ENCODE assay signal across 18 cellular contexts in the genomic region with DNA sequence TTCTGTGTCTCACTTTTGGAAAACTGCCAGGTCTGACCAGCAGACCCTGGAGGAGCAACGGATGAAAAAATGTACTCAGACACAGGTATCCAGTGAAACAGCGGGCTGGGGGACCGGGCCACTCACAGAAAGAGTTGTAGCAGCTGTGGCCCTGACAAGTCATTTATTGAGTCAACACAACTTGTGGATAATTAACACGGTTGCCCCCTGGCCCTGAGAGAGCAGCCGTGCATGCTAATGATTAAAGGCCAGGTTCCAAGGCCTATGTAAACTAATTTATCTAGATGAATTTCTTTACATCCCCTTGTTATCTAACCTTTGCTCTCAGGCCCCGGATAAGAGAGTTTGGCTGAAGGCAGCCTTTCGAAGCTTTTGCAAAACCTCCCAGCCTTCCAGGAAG.
DNase-seq lines count a peak whose midpoint lies in the region; ATAC-seq and TF ChIP-seq lines count a peak whose summit lies in the region.
"Had no signal": no experiment of that assay in that cellular context is flagged by ENCODE, and none has a peak within 500 bp of the region (broad histone marks: within the 10 kb centered on the region; RNA-seq: fewer than 3 reads in every experiment).

No MANE protein-coding gene starts in this region.

- no peaks in the 10 kb centered on the region for H4K20me1 ChIP-seq in SK-N-SH (ENCODE audit: insufficient read depth)

- no peak overlapping the region for H3K4me3 ChIP-seq in SK-N-SH (ENCODE audit: low read depth in 2 of 2, low read length in 1 of 2)
- no peak overlapping the region for H3K4me3 ChIP-seq in body of pancreas
- H3K4me3 ChIP-seq: A549, GM23248, SK-N-MC had no signal

- H3K27ac Mint-ChIP-seq in nephron (peak overlapping the region; percentile 50 to 85 (median 56)), type B pancreatic cell (peak overlapping the region; percentile 12)
- H3K27ac Mint-ChIP-seq in activated T-helper 1 cell treated with anti-CD3 and anti-CD28 coated beads, Interleukin-12 subunit alpha, Interleukin-12 subunit beta, Interleukin-2, Interleukin-4 antibody, amounts not matched to agents 30 ng/mL and 10 ng/mL and 1 ng/mL, durations not matched to agents 14 hours and 24 hours and 36 hours, result no peak overlapping the region

- peak; percentile 7 for DNase-seq in SK-N-SH
- DNase-seq in body of pancreas, result peak; percentile 38 to 70 (median 56)
- DNase-seq in type B pancreatic cell (ENCODE audit: extremely low spot score, unreplicated experiment), result no peak
- DNase-seq in NCI-H1436 treated with DMSO at 0.1 percent for 48 hours (lab: John Stamatoyannopoulos, UW), result no peak
- no peak for DNase-seq in activated T-helper 1 cell treated with anti-CD3 and anti-CD28 coated beads, Interleukin-12 subunit alpha, Interleukin-12 subunit beta, Interleukin-2, Interleukin-4 antibody, amounts not matched to agents 30 ng/mL and 10 ng/mL and 1 ng/mL, durations not matched to agents 14 hours and 24 hours and 36 hours (ENCODE audit: low spot score)
- DNase-seq: DMS53; GM23248; KG1; NCI-H1048; NCI-H1930; NCI-H2171 treated with DMSO at 0.1 percent for 48 hours; NK-92 treated with Interleukin-12 subunit alpha and Interleukin-12 subunit beta, amount 100 ng/mL, for 24 hours; OCI-M1 had no signal

- WGBS in SK-N-SH (ENCODE audit: low lambda C conversion rate), result 46% methylated on average over 7 of the region's 7 CpGs
- 7 to 8% methylated on average over 7 of the region's 7 CpGs for WGBS in body of pancreas, 2 donors

- H2AFZ ChIP-seq in SK-N-SH (ENCODE audit: low read depth), result no peak overlapping the region
- H2AFZ ChIP-seq: GM23248 had no signal

- no peaks in the 10 kb centered on the region for H3K36me3 Mint-ChIP-seq in nephron (ENCODE audit: low read depth)
- H3K36me3 Mint-ChIP-seq in type B pancreatic cell, result no peaks in the 10 kb centered on the region
- no peaks in the 10 kb centered on the region for H3K36me3 Mint-ChIP-seq in activated T-helper 1 cell treated with anti-CD3 and anti-CD28 coated beads, Interleukin-12 subunit alpha, Interleukin-12 subunit beta, Interleukin-2, Interleukin-4 antibody, amounts not matched to agents 30 ng/mL and 10 ng/mL and 1 ng/mL, durations not matched to agents 14 hours and 24 hours and 36 hours (ENCODE audit: low read depth)

- no peak overlapping the region for H3K9ac ChIP-seq in SK-N-SH
- H3K9ac ChIP-seq: GM23248 had no signal

- H3K9me2 ChIP-seq in SK-N-SH, result no peaks in the 10 kb centered on the region

- no peak overlapping the region for H3K4me2 ChIP-seq in SK-N-SH
- H3K4me2 ChIP-seq: A549 had no signal

- H3K4me1 ChIP-seq in SK-N-SH (ENCODE audit: control insufficient read depth in 1 of 2, insufficient read depth in 2 of 2, low read depth in 1 of 2, low read length in 1 of 2), result peaks cover 0 to 8% of the 10 kb centered on the region in 2 experiments; a peak in 1 of 4 replicates
- H3K4me1 ChIP-seq in body of pancreas, result peaks cover 28% of the 10 kb centered on the region
- H3K4me1 ChIP-seq: A549 had no signal

- intact Hi-C loops in body of pancreas (cut with DNase I), result no loop called here
- intact Hi-C loops in activated T-helper 1 cell treated with anti-CD3 and anti-CD28 coated beads, Interleukin-12 subunit alpha, Interleukin-12 subunit beta, Interleukin-2, Interleukin-4 antibody, amounts not matched to agents 30 ng/mL and 10 ng/mL and 1 ng/mL, durations not matched to agents 14 hours and 24 hours and 36 hours (cut with micrococcal nuclease), result no loop called here

- H3K9me3 Mint-ChIP-seq in nephron (no peaks in the 10 kb centered on the region), type B pancreatic cell (no peaks in the 10 kb centered on the region)
- H3K9me3 Mint-ChIP-seq in activated T-helper 1 cell treated with anti-CD3 and anti-CD28 coated beads, Interleukin-12 subunit alpha, Interleukin-12 subunit beta, Interleukin-2, Interleukin-4 antibody, amounts not matched to agents 30 ng/mL and 10 ng/mL and 1 ng/mL, durations not matched to agents 14 hours and 24 hours and 36 hours, result no peaks in the 10 kb centered on the region

- CTCF ChIA-PET in SK-N-SH (lab: Yijun Ruan, JAX), result interaction anchor here (1.3 kb wide), 1 partner anchor 53 kb away, joined by 4 read pairs; no protein-coding TSS in a partner anchor

- TF ChIP-seq POLR2A in body of pancreas (IDR thresholded peaks at IDR 0.05) (no peak), GM18505 (IDR thresholded peaks at IDR 0.05; ENCODE audit: borderline replicate concordance, extremely low read depth, insufficient read depth, insufficient read length) (no peak)

- H3K9me3 ChIP-seq in SK-N-SH (no peaks in the 10 kb centered on the region), body of pancreas (no peaks in the 10 kb centered on the region)
- H3K9me3 ChIP-seq: A549 had no signal

- H3K27ac ChIP-seq in SK-N-SH (ENCODE audit: low read depth in 2 of 2, low read length in 1 of 2) (no peak overlapping the region), body of pancreas (peak overlapping the region in 2 of 4 donors; percentile 20 to 23)
- H3K27ac ChIP-seq: A549, GM23248, SK-N-MC had no signal

- ATAC-seq in SK-N-SH treated with all-trans-retinoic acid at 6 μM for 48 hours (no peak), body of pancreas (peak; percentile 76), GM18505 (IDR thresholded peaks at IDR 0.05; ENCODE audit: unreplicated experiment) (no peak)
- ATAC-seq: A549 had no signal

- H3K79me2 ChIP-seq in SK-N-SH (ENCODE audit: insufficient read depth), result no peaks in the 10 kb centered on the region

- no peaks in the 10 kb centered on the region for H3K27me3 ChIP-seq in SK-N-SH (ENCODE audit: insufficient read depth)
- H3K27me3 ChIP-seq in body of pancreas, result no peaks in the 10 kb centered on the region

- TF ChIP-seq RAD21 in SK-N-SH (IDR thresholded peaks at IDR 0.05; ENCODE audit: low read length), result no peak

- H3F3A ChIP-seq in SK-N-SH (replicated peaks; ENCODE audit: insufficient read depth), result no peaks in the 10 kb centered on the region

- H3K36me3 ChIP-seq in SK-N-SH (replicated peaks in 1 of 2; ENCODE audit: control insufficient read depth in 1 of 2, insufficient read depth in 2 of 2, low read length in 1 of 2) (no peaks in the 10 kb centered on the region), body of pancreas (replicated peaks in 1 of 2; ENCODE audit: insufficient read depth in 1 of 2, low read depth in 2 of 2) (no peaks in the 10 kb centered on the region)

- no peak for TF ChIP-seq EP300 in SK-N-SH (IDR thresholded peaks at IDR 0.05; ENCODE audit: borderline replicate concordance in 1 of 2, low read depth in 1 of 2, low read length in 1 of 2)

- H3K27me3 Mint-ChIP-seq in nephron (ENCODE audit: low read depth) (peaks cover 4% of the 10 kb centered on the region), type B pancreatic cell (no peaks in the 10 kb centered on the region)
- no peaks in the 10 kb centered on the region for H3K27me3 Mint-ChIP-seq in activated T-helper 1 cell treated with anti-CD3 and anti-CD28 coated beads, Interleukin-12 subunit alpha, Interleukin-12 subunit beta, Interleukin-2, Interleukin-4 antibody, amounts not matched to agents 30 ng/mL and 10 ng/mL and 1 ng/mL, durations not matched to agents 14 hours and 24 hours and 36 hours (ENCODE audit: insufficient read depth)

- POLR2A ChIA-PET in SK-N-SH (lab: Yijun Ruan, JAX), result no interaction called here

- no peak for TF ChIP-seq CTCF in SK-N-SH (IDR thresholded peaks at IDR 0.05)
- peak in 1 of 7 experiments; percentile 13 for TF ChIP-seq CTCF in body of pancreas (IDR thresholded peaks at IDR 0.05)
- TF ChIP-seq CTCF in nephron (IDR thresholded peaks at IDR 0.05; ENCODE audit: unreplicated experiment in 3 of 3), result no peak
- TF ChIP-seq CTCF in type B pancreatic cell (conservative IDR thresholded peaks at IDR 0.05), result no peak

- H3K4me3 Mint-ChIP-seq in nephron (no peak overlapping the region), type B pancreatic cell (no peak overlapping the region)
- no peak overlapping the region for H3K4me3 Mint-ChIP-seq in activated T-helper 1 cell treated with anti-CD3 and anti-CD28 coated beads, Interleukin-12 subunit alpha, Interleukin-12 subunit beta, Interleukin-2, Interleukin-4 antibody, amounts not matched to agents 30 ng/mL and 10 ng/mL and 1 ng/mL, durations not matched to agents 14 hours and 24 hours and 36 hours

- H3K4me1 Mint-ChIP-seq in nephron (peaks cover 22% of the 10 kb centered on the region), type B pancreatic cell (ENCODE audit: unreplicated experiment) (peaks cover 14% of the 10 kb centered on the region)
- no peaks in the 10 kb centered on the region for H3K4me1 Mint-ChIP-seq in activated T-helper 1 cell treated with anti-CD3 and anti-CD28 coated beads, Interleukin-12 subunit alpha, Interleukin-12 subunit beta, Interleukin-2, Interleukin-4 antibody, amounts not matched to agents 30 ng/mL and 10 ng/mL and 1 ng/mL, durations not matched to agents 14 hours and 24 hours and 36 hours (ENCODE audit: low read depth)

TF ChIP-seq in SK-N-SH, 30 proteins besides CTCF, POLR2A, EP300 and RAD21:
- TF ChIP-seq JUND (IDR thresholded peaks at IDR 0.05), result no peak

TF ChIP-seq in SK-N-SH treated with all-trans-retinoic acid at 6 μM for 48 hours, 23 proteins besides CTCF, POLR2A, EP300 and RAD21 (continues in another document):
- no peak for TF ChIP-seq ZNF8 (CRISPR knock-in tag; IDR thresholded peaks at IDR 0.05)
- no peak for TF ChIP-seq ZNF565 (CRISPR knock-in tag; conservative IDR thresholded peaks at IDR 0.05; ENCODE audit: low read depth)
- TF ChIP-seq ARNTL (CRISPR knock-in tag; IDR thresholded peaks at IDR 0.05; ENCODE audit: borderline replicate concordance, low read depth), result no peak
- no peak for TF ChIP-seq TCF4 (CRISPR knock-in tag; IDR thresholded peaks at IDR 0.05; ENCODE audit: borderline replicate concordance)
- TF ChIP-seq, protein P1, sequence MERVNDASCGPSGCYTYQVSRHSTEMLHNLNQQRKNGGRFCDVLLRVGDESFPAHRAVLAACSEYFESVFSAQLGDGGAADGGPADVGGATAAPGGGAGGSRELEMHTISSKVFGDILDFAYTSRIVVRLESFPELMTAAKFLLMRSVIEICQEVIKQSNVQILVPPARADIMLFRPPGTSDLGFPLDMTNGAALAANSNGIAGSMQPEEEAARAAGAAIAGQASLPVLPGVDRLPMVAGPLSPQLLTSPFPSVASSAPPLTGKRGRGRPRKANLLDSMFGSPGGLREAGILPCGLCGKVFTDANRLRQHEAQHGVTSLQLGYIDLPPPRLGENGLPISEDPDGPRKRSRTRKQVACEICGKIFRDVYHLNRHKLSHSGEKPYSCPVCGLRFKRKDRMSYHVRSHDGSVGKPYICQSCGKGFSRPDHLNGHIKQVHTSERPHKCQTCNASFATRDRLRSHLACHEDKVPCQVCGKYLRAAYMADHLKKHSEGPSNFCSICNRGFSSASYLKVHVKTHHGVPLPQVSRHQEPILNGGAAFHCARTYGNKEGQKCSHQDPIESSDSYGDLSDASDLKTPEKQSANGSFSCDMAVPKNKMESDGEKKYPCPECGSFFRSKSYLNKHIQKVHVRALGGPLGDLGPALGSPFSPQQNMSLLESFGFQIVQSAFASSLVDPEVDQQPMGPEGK (CRISPR knock-in tag; IDR thresholded peaks at IDR 0.05; ENCODE audit: borderline replicate concordance), result no peak
- no peak for TF ChIP-seq ZNF70 (CRISPR knock-in tag; IDR thresholded peaks at IDR 0.05)

Comparison
In these comparisons a context has a peak if more than half of its experiments do, and no peak if none do; other contexts are left out.
1. DNase-seq: peak in SK-N-SH (single experiment) and body of pancreas (4 of 4); none in type B pancreatic cell (single experiment), NCI-H1436 treated with DMSO at 0.1 percent for 48 hours (single experiment) and activated T-helper 1 cell treated with anti-CD3 and anti-CD28 coated beads, Interleukin-12 subunit alpha, Interleukin-12 subunit beta, Interleukin-2, Interleukin-4 antibody, amounts not matched to agents 30 ng/mL and 10 ng/mL and 1 ng/mL, durations not matched to agents 14 hours and 24 hours and 36 hours (single experiment).